ENCODE assay signal across 9 cellular contexts in the genomic region with DNA sequence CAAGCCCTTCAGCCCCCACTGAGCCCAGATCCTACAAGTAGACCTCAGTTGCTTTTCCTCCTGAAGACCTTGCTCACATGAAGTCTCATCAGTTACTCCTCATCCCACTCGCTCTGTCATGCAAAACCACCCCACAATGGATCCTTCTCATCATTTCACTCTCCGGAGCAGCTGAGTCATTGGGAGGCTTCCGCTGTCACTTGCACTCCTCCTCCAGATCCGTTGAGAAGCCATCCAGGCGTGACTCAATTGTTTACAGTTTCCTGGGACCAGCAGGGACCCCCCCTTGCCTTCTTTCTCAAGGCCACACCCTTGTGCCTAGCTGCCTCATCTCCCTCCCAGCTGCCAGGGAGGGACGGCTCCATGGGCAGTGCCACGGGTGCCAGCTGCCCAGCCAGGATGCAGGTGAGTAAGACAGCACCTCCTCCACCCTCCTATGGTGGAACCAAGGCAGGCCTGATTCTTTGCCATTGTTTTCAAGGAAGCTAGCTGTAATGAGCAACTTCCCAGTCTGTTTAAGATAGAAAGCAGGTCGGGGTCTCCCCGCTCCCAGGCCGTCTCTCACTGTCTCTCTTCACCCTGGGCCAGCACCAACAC. TPM values are rescaled to one million over a fixed set of nuclear protein-coding genes. Genes with fewer than 3 reads are reported as not detected.
DNase-seq lines count a peak whose midpoint lies in the region; ATAC-seq, FAIRE-seq and TF ChIP-seq lines count a peak whose summit lies in the region.
"Had no signal": no experiment of that assay in that cellular context is flagged by ENCODE, and none has a peak within 500 bp of the region (broad histone marks: within the 10 kb centered on the region; RNA-seq: fewer than 3 reads in every experiment).

No MANE protein-coding gene starts in this region.

- peaks cover 46% of the 10 kb centered on the region for H3K27me3 Mint-ChIP-seq in activated T-cell treated with anti-CD3 and anti-CD28 coated beads, Interleukin-2, amount 50 U/mL, for 72 hours (ENCODE audit: low read depth)
- H3K27me3 Mint-ChIP-seq: memory B cell had no signal

- H3K27ac Mint-ChIP-seq in activated T-cell treated with anti-CD3 and anti-CD28 coated beads, Interleukin-2, amount 50 U/mL, for 72 hours = no peak overlapping the region
- H3K27ac Mint-ChIP-seq: memory B cell had no signal

- ATAC-seq in activated T-cell treated with anti-CD3 and anti-CD28 coated beads, Interleukin-2, amount 50 U/mL, for 72 hours (replicated peaks in 1 of 2) = peak; percentile 50 to 71
- no peak for ATAC-seq in HG03039 (IDR thresholded peaks at IDR 0.05; ENCODE audit: unreplicated experiment)

- peaks cover 2 to 5% of the 10 kb centered on the region in 2 donors for H3K36me3 Mint-ChIP-seq in activated T-cell treated with anti-CD3 and anti-CD28 coated beads, Interleukin-2, amount 50 U/mL, for 72 hours (ENCODE audit: insufficient read depth in 2 of 2)

- peak overlapping the region; percentile 56 to 95 for H3K4me3 Mint-ChIP-seq in activated T-cell treated with anti-CD3 and anti-CD28 coated beads, Interleukin-2, amount 50 U/mL, for 72 hours
- H3K4me3 Mint-ChIP-seq: memory B cell had no signal

- FAIRE-seq in urothelium cell line (lab: Jason Lieb, UNC) (peak; percentile 93), frontal cortex (lab: Jason Lieb, UNC) (no peak)

- H3K4me3 ChIP-seq in GM12865 (ENCODE audit: low read depth, low read length) = no peak overlapping the region

- DNase-seq in GM12865 (ENCODE audit: low read depth) = peak; percentile 52
- DNase-seq in NCI-H226 = peak; percentile 87
- peak; percentile 68 to 78 for DNase-seq in activated T-cell treated with anti-CD3 and anti-CD28 coated beads, Interleukin-2, amount 50 U/mL, for 72 hours
- DNase-seq in kidney tubule cell (ENCODE audit: low spot score) = peak; percentile 99
- peak; percentile 87 for DNase-seq in urothelium cell line (ENCODE audit: low spot score)
- DNase-seq in GM20000 (ENCODE audit: low spot score) = no peak
- no peak for DNase-seq in frontal cortex (ENCODE audit: low spot score in 2 of 2)

- TF ChIP-seq CTCF in GM12865 (IDR thresholded peaks at IDR 0.05; ENCODE audit: insufficient read depth, low read depth, low read length, missing control alignments) = no peak
- TF ChIP-seq CTCF in GM20000 (IDR thresholded peaks at IDR 0.05; ENCODE audit: extremely low read depth, missing control alignments) = no peak

- H3K4me1 Mint-ChIP-seq in activated T-cell treated with anti-CD3 and anti-CD28 coated beads, Interleukin-2, amount 50 U/mL, for 72 hours (ENCODE audit: low read depth) = peaks cover 85% of the 10 kb centered on the region

- no peaks in the 10 kb centered on the region for H3K9me3 Mint-ChIP-seq in activated T-cell treated with anti-CD3 and anti-CD28 coated beads, Interleukin-2, amount 50 U/mL, for 72 hours
- H3K9me3 Mint-ChIP-seq: memory B cell had no signal

RNA-seq across cellular contexts. Expression of gene GPR55, which starts 16.3 kb away (rescaled TPM):
- total RNA-seq in activated T-cell treated with anti-CD3 and anti-CD28 coated beads, Interleukin-2, amount 50 U/mL, for 72 hours = 1 to 10 TPM; 6.8 to 9.8 TPM
- not detected for total RNA-seq in frontal cortex

RNA-seq across cellular contexts. Expression of gene ITM2C, which starts 44.0 kb away (rescaled TPM):
- total RNA-seq in activated T-cell treated with anti-CD3 and anti-CD28 coated beads, Interleukin-2, amount 50 U/mL, for 72 hours = 10 to 100 TPM; 42.8 to 58.7 TPM
- total RNA-seq in frontal cortex = 110 TPM

Comparison
In these comparisons a context has a peak if more than half of its experiments do, and no peak if none do; other contexts are left out.
1. DNase-seq: peak in GM12865 (single experiment), NCI-H226 (single experiment), activated T-cell treated with anti-CD3 and anti-CD28 coated beads, Interleukin-2, amount 50 U/mL, for 72 hours (2 of 2), kidney tubule cell (single experiment) and urothelium cell line (single experiment); none in GM20000 (single experiment) and frontal cortex (0 of 2).